Comparison of ENCODE assay signal across 8 cellular contexts in genomic region chr10:94963901-94964300, GRCh38. TPM values are rescaled to one million over a fixed set of nuclear protein-coding genes. Genes with fewer than 3 reads are reported as not detected.
DNase-seq lines count a peak whose midpoint lies in the region; ATAC-seq and TF ChIP-seq lines count a peak whose summit lies in the region.

No MANE protein-coding gene starts in this region.

- no peaks in the 10 kb centered on the region for H3K36me3 Mint-ChIP-seq in activated T-helper 1 cell treated with anti-CD3 and anti-CD28 coated beads, Interleukin-12 subunit alpha, Interleukin-12 subunit beta, Interleukin-2, Interleukin-4 antibody, amounts not matched to agents 30 ng/mL and 10 ng/mL and 1 ng/mL, durations not matched to agents 14 hours and 24 hours and 36 hours (ENCODE audit: low read depth)
- no peaks in the 10 kb centered on the region for H3K36me3 Mint-ChIP-seq in natural killer cell treated with Interleukin-12 subunit alpha and Interleukin-12 subunit beta and Interleukin-15 and Interleukin-18, amount 100 ng/mL, for 72 hours

- no peak overlapping the region for H3K27ac Mint-ChIP-seq in activated T-helper 1 cell treated with anti-CD3 and anti-CD28 coated beads, Interleukin-12 subunit alpha, Interleukin-12 subunit beta, Interleukin-2, Interleukin-4 antibody, amounts not matched to agents 30 ng/mL and 10 ng/mL and 1 ng/mL, durations not matched to agents 14 hours and 24 hours and 36 hours
- H3K27ac Mint-ChIP-seq in natural killer cell treated with Interleukin-12 subunit alpha and Interleukin-12 subunit beta and Interleukin-15 and Interleukin-18, amount 100 ng/mL, for 72 hours = no peak overlapping the region

- H3K4me1 ChIP-seq in lung (ENCODE audit: control insufficient read depth in 2 of 2, insufficient read depth in 2 of 2, low read length in 2 of 2) = no peaks in the 10 kb centered on the region
- H3K4me1 ChIP-seq in gastrocnemius medialis = no peaks in the 10 kb centered on the region

- no peaks in the 10 kb centered on the region for H3K4me1 Mint-ChIP-seq in activated T-helper 1 cell treated with anti-CD3 and anti-CD28 coated beads, Interleukin-12 subunit alpha, Interleukin-12 subunit beta, Interleukin-2, Interleukin-4 antibody, amounts not matched to agents 30 ng/mL and 10 ng/mL and 1 ng/mL, durations not matched to agents 14 hours and 24 hours and 36 hours (ENCODE audit: low read depth)
- no peaks in the 10 kb centered on the region for H3K4me1 Mint-ChIP-seq in natural killer cell treated with Interleukin-12 subunit alpha and Interleukin-12 subunit beta and Interleukin-15 and Interleukin-18, amount 100 ng/mL, for 72 hours (ENCODE audit: low read depth in 2 of 2)

- no peaks in the 10 kb centered on the region for H3K27me3 Mint-ChIP-seq in activated T-helper 1 cell treated with anti-CD3 and anti-CD28 coated beads, Interleukin-12 subunit alpha, Interleukin-12 subunit beta, Interleukin-2, Interleukin-4 antibody, amounts not matched to agents 30 ng/mL and 10 ng/mL and 1 ng/mL, durations not matched to agents 14 hours and 24 hours and 36 hours (ENCODE audit: insufficient read depth)
- no peaks in the 10 kb centered on the region for H3K27me3 Mint-ChIP-seq in natural killer cell treated with Interleukin-12 subunit alpha and Interleukin-12 subunit beta and Interleukin-15 and Interleukin-18, amount 100 ng/mL, for 72 hours

- H3K4me3 ChIP-seq in brain microvascular endothelial cell (ENCODE audit: low read depth, low read length) (no peak overlapping the region), lung (no peak overlapping the region), gastrocnemius medialis (no peak overlapping the region)

- H3K36me3 ChIP-seq in brain microvascular endothelial cell (replicated peaks) (no peaks in the 10 kb centered on the region), lung (ENCODE audit: control insufficient read depth in 2 of 2, insufficient read depth in 2 of 2, low read length in 2 of 2) (no peaks in the 10 kb centered on the region), gastrocnemius medialis (no peaks in the 10 kb centered on the region)

- no peak for TF ChIP-seq POLR2A in gastrocnemius medialis (IDR thresholded peaks at IDR 0.05)

- intact Hi-C loops in gastrocnemius medialis (cut with DNase I; ENCODE audit: low total_unique reads) = no loop called here
- intact Hi-C loops in activated T-helper 1 cell treated with anti-CD3 and anti-CD28 coated beads, Interleukin-12 subunit alpha, Interleukin-12 subunit beta, Interleukin-2, Interleukin-4 antibody, amounts not matched to agents 30 ng/mL and 10 ng/mL and 1 ng/mL, durations not matched to agents 14 hours and 24 hours and 36 hours (cut with micrococcal nuclease) = loop anchor here (10.0 kb wide), 1 partner anchor 281 kb away; no protein-coding TSS in a partner anchor

- peak; percentile 70 for ATAC-seq in HG02610 (IDR thresholded peaks at IDR 0.05; ENCODE audit: unreplicated experiment)
- no peak for ATAC-seq in lung (ENCODE audit: insufficient read depth, low FRiP score)
- ATAC-seq in gastrocnemius medialis = no peak
- no peak for ATAC-seq in natural killer cell treated with Interleukin-12 subunit alpha and Interleukin-12 subunit beta and Interleukin-15 and Interleukin-18, amount 100 ng/mL, for 72 hours

- H3K4me3 Mint-ChIP-seq in activated T-helper 1 cell treated with anti-CD3 and anti-CD28 coated beads, Interleukin-12 subunit alpha, Interleukin-12 subunit beta, Interleukin-2, Interleukin-4 antibody, amounts not matched to agents 30 ng/mL and 10 ng/mL and 1 ng/mL, durations not matched to agents 14 hours and 24 hours and 36 hours = no peak overlapping the region
- no peak overlapping the region for H3K4me3 Mint-ChIP-seq in natural killer cell treated with Interleukin-12 subunit alpha and Interleukin-12 subunit beta and Interleukin-15 and Interleukin-18, amount 100 ng/mL, for 72 hours

- peak; percentile 15 for DNase-seq in NCI-H2029 (lab: John Stamatoyannopoulos, UW)
- peak; percentile 26 for DNase-seq in brain microvascular endothelial cell
- no peak for DNase-seq in lung (ENCODE audit: low spot score)
- no peak for DNase-seq in gastrocnemius medialis
- no peak for DNase-seq in activated T-helper 1 cell treated with anti-CD3 and anti-CD28 coated beads, Interleukin-12 subunit alpha, Interleukin-12 subunit beta, Interleukin-2, Interleukin-4 antibody, amounts not matched to agents 30 ng/mL and 10 ng/mL and 1 ng/mL, durations not matched to agents 14 hours and 24 hours and 36 hours (ENCODE audit: low spot score)
- DNase-seq in natural killer cell treated with Interleukin-12 subunit alpha and Interleukin-12 subunit beta and Interleukin-15 and Interleukin-18, amount 100 ng/mL, for 72 hours (ENCODE audit: low spot score) = no peak

- peaks cover 6% of the 10 kb centered on the region for H3K9me3 Mint-ChIP-seq in activated T-helper 1 cell treated with anti-CD3 and anti-CD28 coated beads, Interleukin-12 subunit alpha, Interleukin-12 subunit beta, Interleukin-2, Interleukin-4 antibody, amounts not matched to agents 30 ng/mL and 10 ng/mL and 1 ng/mL, durations not matched to agents 14 hours and 24 hours and 36 hours
- peaks cover 15% of the 10 kb centered on the region for H3K9me3 Mint-ChIP-seq in natural killer cell treated with Interleukin-12 subunit alpha and Interleukin-12 subunit beta and Interleukin-15 and Interleukin-18, amount 100 ng/mL, for 72 hours

- peak; percentile 73 for TF ChIP-seq CTCF in GM12873 (IDR thresholded peaks at IDR 0.05; ENCODE audit: insufficient read depth, low read depth, low read length, missing control alignments)
- TF ChIP-seq CTCF in brain microvascular endothelial cell (IDR thresholded peaks at IDR 0.05; ENCODE audit: low read depth, low read length, missing control alignments) = peak; percentile 52
- peak; percentile 7 for TF ChIP-seq CTCF in lung (IDR thresholded peaks at IDR 0.05; ENCODE audit: control extremely low read depth, extremely low read depth)
- TF ChIP-seq CTCF in gastrocnemius medialis (IDR thresholded peaks at IDR 0.05 in 4 of 5, conservative IDR thresholded peaks at IDR 0.05 in 1 of 5) = no peak

- H3K9me3 ChIP-seq in lung (ENCODE audit: control insufficient read depth in 2 of 2, insufficient read depth in 1 of 2, low read length in 1 of 2) = no peaks in the 10 kb centered on the region
- H3K9me3 ChIP-seq in gastrocnemius medialis = no peaks in the 10 kb centered on the region

- H3K27ac ChIP-seq in brain microvascular endothelial cell (no peak overlapping the region), lung (ENCODE audit: low read depth in 1 of 2, low read length in 1 of 2) (no peak overlapping the region), gastrocnemius medialis (no peak overlapping the region)

- in situ Hi-C loops in brain microvascular endothelial cell (cut with HindIII; ENCODE audit: low pct_ligation_motif_present, low sequenced_read_pairs) = no loop called here
- in situ Hi-C loops in gastrocnemius medialis (cut with MboI; ENCODE audit: low sequenced_read_pairs in 4 of 4) = no loop called here

- H3K27me3 ChIP-seq in brain microvascular endothelial cell (replicated peaks) (no peaks in the 10 kb centered on the region), lung (ENCODE audit: control insufficient read depth, insufficient read depth) (no peaks in the 10 kb centered on the region), gastrocnemius medialis (no peaks in the 10 kb centered on the region)

- 0 to 2% methylated on average over 1 of the region's 1 CpG for WGBS in lung, 2 donors

RNA-seq across cellular contexts. Expression of gene CYP2C9, which starts 25.4 kb away (rescaled TPM):
- total RNA-seq in lung = 1 to 10 TPM in 1 of 2 donors, under 1 TPM in 1; 0.80 to 3.9 TPM
- under 1 TPM; 0.08 to 0.26 TPM for polyA plus RNA-seq in lung
- total RNA-seq in gastrocnemius medialis = under 1 TPM in 1 of 4 donors, not detected in 3; 0.75 TPM
- not detected in 2 replicates for total RNA-seq in activated T-helper 1 cell treated with anti-CD3 and anti-CD28 coated beads, Interleukin-12 subunit alpha, Interleukin-12 subunit beta, Interleukin-2, Interleukin-4 antibody, amounts not matched to agents 30 ng/mL and 10 ng/mL and 1 ng/mL, durations not matched to agents 14 hours and 24 hours and 36 hours
- total RNA-seq in natural killer cell treated with Interleukin-12 subunit alpha and Interleukin-12 subunit beta and Interleukin-15 and Interleukin-18, amount 100 ng/mL, for 72 hours = not detected

Comparison
In these comparisons a context has a peak if more than half of its experiments do, and no peak if none do; other contexts are left out.
1. CTCF ChIP-seq: peak in GM12873 (single experiment), brain microvascular endothelial cell (single experiment) and lung (single experiment); none in gastrocnemius medialis (0 of 5).
2. DNase-seq: peak in NCI-H2029 (single experiment) and brain microvascular endothelial cell (single experiment); none in lung (single experiment), gastrocnemius medialis (0 of 2), activated T-helper 1 cell treated with anti-CD3 and anti-CD28 coated beads, Interleukin-12 subunit alpha, Interleukin-12 subunit beta, Interleukin-2, Interleukin-4 antibody, amounts not matched to agents 30 ng/mL and 10 ng/mL and 1 ng/mL, durations not matched to agents 14 hours and 24 hours and 36 hours (single experiment) and natural killer cell treated with Interleukin-12 subunit alpha and Interleukin-12 subunit beta and Interleukin-15 and Interleukin-18, amount 100 ng/mL, for 72 hours (single experiment).